ENCODE assay signal across 20 cellular contexts in the genomic region with DNA sequence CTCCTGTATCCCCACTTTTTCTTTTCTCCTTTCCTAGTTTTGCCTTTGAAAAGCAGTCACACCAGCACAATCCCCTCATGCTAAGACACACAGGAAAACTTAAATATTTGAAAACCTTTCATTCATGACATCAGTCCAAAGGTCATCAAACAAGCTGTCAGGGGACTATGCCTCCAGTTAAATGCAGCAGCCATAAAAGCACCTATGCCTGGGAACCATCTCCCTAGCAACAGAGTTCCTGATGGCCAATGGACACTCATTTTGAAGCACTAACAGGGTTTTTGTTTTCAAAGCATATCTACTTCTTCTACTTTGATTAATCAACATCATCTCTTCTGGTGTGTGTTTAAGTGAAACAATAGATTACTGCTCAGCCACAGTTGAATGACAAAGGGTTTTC.
A peak's percentile ranks its signal among the peaks of the same experiment; 100 is the strongest.
DNase-seq lines count a peak whose midpoint lies in the region; ATAC-seq, FAIRE-seq and TF ChIP-seq lines count a peak whose summit lies in the region.
"Had no signal": no experiment of that assay in that cellular context is flagged by ENCODE, and none has a peak within 500 bp of the region (broad histone marks: within the 10 kb centered on the region; RNA-seq: fewer than 3 reads in every experiment).

No MANE protein-coding gene starts in this region.

- H3K4me1 ChIP-seq in neural progenitor cell = peaks cover 29% of the 10 kb centered on the region

- no peaks in the 10 kb centered on the region for H3K36me3 ChIP-seq in neural progenitor cell
- H3K36me3 ChIP-seq: BLaER1 treated with 17β-estradiol and CSF1 and Interleukin-3, amounts not matched to agents 10 nM and 100 nM; SJSA1 had no signal

- H4K20me1 ChIP-seq in neural progenitor cell (ENCODE audit: low read depth) = no peaks in the 10 kb centered on the region
- H4K20me1 ChIP-seq: BLaER1 treated with 17β-estradiol and CSF1 and Interleukin-3, amounts not matched to agents 10 nM and 100 nM had no signal

- no peaks in the 10 kb centered on the region for H3K9me3 Mint-ChIP-seq in neural progenitor cell
- H3K9me3 Mint-ChIP-seq: CD8-positive, alpha-beta memory T cell; HFFc6; IgD-negative memory B cell had no signal

- no peak overlapping the region for H2AFZ ChIP-seq in neural progenitor cell (replicated peaks)

- peaks cover 77% of the 10 kb centered on the region for H3K4me1 Mint-ChIP-seq in neural progenitor cell
- H3K4me1 Mint-ChIP-seq: CD8-positive, alpha-beta memory T cell; IgD-negative memory B cell had no signal

- no peak overlapping the region for H3K4me3 ChIP-seq in neural progenitor cell
- H3K4me3 ChIP-seq: BLaER1 treated with 17β-estradiol and CSF1 and Interleukin-3, amounts not matched to agents 10 nM and 100 nM; SJSA1 had no signal

- peak overlapping the region; percentile 74 for H3K27ac Mint-ChIP-seq in neural progenitor cell
- H3K27ac Mint-ChIP-seq: CD8-positive, alpha-beta memory T cell; HFFc6; IgD-negative memory B cell had no signal

- peak; percentile 97 for FAIRE-seq in islet of Langerhans (lab: Jason Lieb, UNC)
- FAIRE-seq: GM19239, H54 had no signal

- H3K27me3 Mint-ChIP-seq in neural progenitor cell (ENCODE audit: insufficient read depth, low read depth) = peaks cover 15% of the 10 kb centered on the region

- H3K9me3 ChIP-seq in neural progenitor cell (ENCODE audit: low read depth) = no peaks in the 10 kb centered on the region
- H3K9me3 ChIP-seq: BLaER1 treated with 17β-estradiol and CSF1 and Interleukin-3, amounts not matched to agents 10 nM and 100 nM; SJSA1 had no signal

- no peak overlapping the region for H3K4me2 ChIP-seq in neural progenitor cell

- H3K36me3 Mint-ChIP-seq in neural progenitor cell = no peaks in the 10 kb centered on the region
- H3K36me3 Mint-ChIP-seq: CD8-positive, alpha-beta memory T cell; IgD-negative memory B cell had no signal

- no peak overlapping the region for H3K27ac ChIP-seq in neural progenitor cell
- H3K27ac ChIP-seq: BLaER1 treated with 17β-estradiol and CSF1 and Interleukin-3, amounts not matched to agents 10 nM and 100 nM; SJSA1 had no signal

- DNase-seq in NCI-H1092 treated with DMSO at 0.1 percent for 48 hours (lab: John Stamatoyannopoulos, UW) (peak; percentile 19), NCI-H1092 (lab: John Stamatoyannopoulos, UW) (no peak), NCI-H146 treated with DMSO at 0.1 percent for 48 hours (lab: John Stamatoyannopoulos, UW; ENCODE audit: unreplicated experiment) (peak; percentile 5), neural progenitor cell (ENCODE audit: low spot score) (no peak), AG08395 (ENCODE audit: low spot score) (no peak)
- DNase-seq: 8988T; CD8-positive, alpha-beta memory T cell; EL; HFFc6; NCI-H2029 treated with DMSO at 0.1 percent for 48 hours; NCI-H2227 treated with DMSO at 0.1 percent for 48 hours; NCI-H524 treated with DMSO at 0.1 percent for 48 hours had no signal

- no peak for ATAC-seq in HG03439 (IDR thresholded peaks at IDR 0.05; ENCODE audit: unreplicated experiment)
- no peak for ATAC-seq in HG03196 (IDR thresholded peaks at IDR 0.05; ENCODE audit: unreplicated experiment)

- TF ChIP-seq CTCF in neural progenitor cell (IDR thresholded peaks at IDR 0.05) = no peak

- H3K9ac ChIP-seq in neural progenitor cell = no peak overlapping the region
- H3K9ac ChIP-seq: BLaER1 treated with 17β-estradiol and CSF1 and Interleukin-3, amounts not matched to agents 10 nM and 100 nM had no signal

- no peak overlapping the region for H3K4me3 Mint-ChIP-seq in neural progenitor cell
- H3K4me3 Mint-ChIP-seq: CD8-positive, alpha-beta memory T cell; HFFc6; IgD-negative memory B cell had no signal

- no peaks in the 10 kb centered on the region for H3K27me3 ChIP-seq in neural progenitor cell
- H3K27me3 ChIP-seq: BLaER1 treated with 17β-estradiol and CSF1 and Interleukin-3, amounts not matched to agents 10 nM and 100 nM; SJSA1 had no signal

- H3K79me2 ChIP-seq in neural progenitor cell (ENCODE audit: low read depth) = no peaks in the 10 kb centered on the region

- peaks cover 24% of the 10 kb centered on the region for H3F3A ChIP-seq in neural progenitor cell (ENCODE audit: low read depth)

Comparison
In these comparisons a context has a peak if more than half of its experiments do, and no peak if none do; other contexts are left out.
1. DNase-seq: peak in NCI-H1092 treated with DMSO at 0.1 percent for 48 hours (single experiment) and NCI-H146 treated with DMSO at 0.1 percent for 48 hours (single experiment); none in NCI-H1092 (single experiment), neural progenitor cell (single experiment) and AG08395 (single experiment).